ENCODE assay signal across 8 cellular contexts in the genomic region with DNA sequence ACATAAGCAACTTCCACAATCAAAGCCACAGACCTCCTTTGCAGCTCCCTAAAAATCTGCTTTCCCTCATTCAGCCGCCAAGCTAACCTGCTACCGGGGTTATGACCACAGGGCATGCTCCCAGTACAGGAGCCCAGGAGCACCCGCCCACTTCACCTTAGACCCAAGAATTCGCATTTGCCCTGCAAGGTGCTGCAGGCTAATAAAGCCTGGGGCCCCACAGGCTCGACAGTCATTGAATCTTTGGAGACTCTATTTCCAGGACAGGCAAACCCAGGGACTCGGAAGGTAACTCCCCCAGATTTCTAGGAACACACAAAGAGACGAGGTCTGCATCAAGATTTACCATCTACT. TPM values are rescaled to one million over a fixed set of nuclear protein-coding genes. Genes with fewer than 3 reads are reported as not detected.
DNase-seq lines count a peak whose midpoint lies in the region; ATAC-seq and TF ChIP-seq lines count a peak whose summit lies in the region.

No MANE protein-coding gene starts in this region.

- H3K27me3 Mint-ChIP-seq in naive thymus-derived CD8-positive, alpha-beta T cell = no peaks in the 10 kb centered on the region

- no peaks in the 10 kb centered on the region for H4K20me1 ChIP-seq in MM.1S (ENCODE audit: insufficient read depth, low read length)

- POLR2A ChIA-PET in naive thymus-derived CD8-positive, alpha-beta T cell (lab: Charles Lee) = interaction anchor here (0.6 to 2.9 kb wide), 6 partner anchors 9 to 613 kb away, joined by 3 to 28 read pairs (median 5); a partner anchor contains a TSS

- no peaks in the 10 kb centered on the region for H3K9me2 ChIP-seq in MM.1S (replicated peaks; ENCODE audit: insufficient read depth, low read length)

- peaks cover 58% of the 10 kb centered on the region for H3K79me2 ChIP-seq in MM.1S (ENCODE audit: low read length)

- no peak overlapping the region for H2AFZ ChIP-seq in MM.1S (ENCODE audit: low read length)

- H3K27me3 ChIP-seq in MM.1S (replicated peaks; ENCODE audit: insufficient read depth, low read length) = no peaks in the 10 kb centered on the region

- peak overlapping the region; percentile 81 to 94 (median 90) for H3K27ac Mint-ChIP-seq in naive thymus-derived CD8-positive, alpha-beta T cell

- H3K4me1 ChIP-seq in MM.1S (ENCODE audit: low read length) = peaks cover 36% of the 10 kb centered on the region

- no peak for ATAC-seq in naive thymus-derived CD8-positive, alpha-beta T cell
- ATAC-seq in HG03469 (IDR thresholded peaks at IDR 0.05; ENCODE audit: unreplicated experiment) (no peak), HG02678 (IDR thresholded peaks at IDR 0.05; ENCODE audit: unreplicated experiment) (no peak)

- peaks cover 0 to 6% (median 0%) of the 10 kb centered on the region in 3 donors for H3K36me3 Mint-ChIP-seq in naive thymus-derived CD8-positive, alpha-beta T cell

- H3K9ac ChIP-seq in MM.1S (ENCODE audit: low read length) = peak overlapping the region; percentile 85

- TF ChIP-seq CTCF in MM.1S (IDR thresholded peaks at IDR 0.05; ENCODE audit: low read length) (no peak), coronary artery (IDR thresholded peaks at IDR 0.05) (no peak)

- DNase-seq in MM.1S (peak; percentile 74), coronary artery (ENCODE audit: low spot score) (no peak), GDM1 (lab: John Stamatoyannopoulos, UW) (no peak), OCI-M2 (lab: John Stamatoyannopoulos, UW; ENCODE audit: unreplicated experiment) (no peak)
- peak in 1 of 10 donors; percentile 24 for DNase-seq in naive thymus-derived CD8-positive, alpha-beta T cell

- peak overlapping the region; percentile 84 to 96 (median 90) for H3K4me3 Mint-ChIP-seq in naive thymus-derived CD8-positive, alpha-beta T cell

- peak overlapping the region; percentile 64 for H3K27ac ChIP-seq in MM.1S (ENCODE audit: low read length)
- H3K27ac ChIP-seq in coronary artery = peak overlapping the region; percentile 82 to 100

- H3K9me3 Mint-ChIP-seq in naive thymus-derived CD8-positive, alpha-beta T cell = no peaks in the 10 kb centered on the region

- H3F3A ChIP-seq in MM.1S (ENCODE audit: insufficient read depth, low read length) = peaks cover 11% of the 10 kb centered on the region

- H3K4me1 Mint-ChIP-seq in naive thymus-derived CD8-positive, alpha-beta T cell = peaks cover 46 to 65% (median 61%) of the 10 kb centered on the region in 4 donors

- peak overlapping the region; percentile 60 for H3K4me2 ChIP-seq in MM.1S (ENCODE audit: low read depth, low read length)

- H3K36me3 ChIP-seq in MM.1S (replicated peaks; ENCODE audit: insufficient read depth, low read length) = no peaks in the 10 kb centered on the region

- peak overlapping the region; percentile 78 for H3K4me3 ChIP-seq in GM08714 (ENCODE audit: low read length)
- H3K4me3 ChIP-seq in MM.1S (ENCODE audit: low read length) = peak overlapping the region; percentile 91
- peak overlapping the region; percentile 95 for H3K4me3 ChIP-seq in coronary artery

- no peaks in the 10 kb centered on the region for H3K9me3 ChIP-seq in MM.1S (replicated peaks; ENCODE audit: insufficient read depth, low read length)

RNA-seq across cellular contexts. Expression of a gene that starts 1.1 kb away (rescaled TPM):
- total RNA-seq in naive thymus-derived CD8-positive, alpha-beta T cell = 10 to 100 TPM; 91.7 to 94.7 TPM
- polyA plus RNA-seq in naive thymus-derived CD8-positive, alpha-beta T cell = 1 to 10 TPM; 1.6 to 9.0 (median 4.4) TPM
